Comparison of ENCODE assay signal across 10 cellular contexts in genomic region chr5:81631124-81631523, GRCh38.
DNase-seq lines count a peak whose midpoint lies in the region; ATAC-seq and TF ChIP-seq lines count a peak whose summit lies in the region.
"Had no signal": no experiment of that assay in that cellular context is flagged by ENCODE, and none has a peak within 500 bp of the region (broad histone marks: within the 10 kb centered on the region; RNA-seq: fewer than 3 reads in every experiment).

No MANE protein-coding gene starts in this region.

- H3K4ac ChIP-seq in trophoblast cell (ENCODE audit: low read depth, low read length), result no peak overlapping the region

- H3K27ac ChIP-seq in esophagus muscularis mucosa (replicated peaks in 1 of 4) (no peak overlapping the region), trophoblast cell (ENCODE audit: low read depth, low read length) (no peak overlapping the region)

- intact Hi-C loops in esophagus muscularis mucosa (cut with DNase I), result no loop called here
- intact Hi-C loops in Caco-2 (cut with micrococcal nuclease; ENCODE audit: unreplicated experiment), result no loop called here

- no peak overlapping the region for H3K23ac ChIP-seq in trophoblast cell (ENCODE audit: low read length)

- H3K18ac ChIP-seq in trophoblast cell (ENCODE audit: low read length), result no peak overlapping the region

- H4K12ac ChIP-seq in trophoblast cell (ENCODE audit: low read depth, low read length), result no peak overlapping the region

- peaks cover 22% of the 10 kb centered on the region for H3K36me3 Mint-ChIP-seq in activated CD4-positive, alpha-beta T cell treated with anti-CD3 and anti-CD28 coated beads, Interleukin-2, amount 10 ng/mL, durations not matched to agents 7 days and 5 days (ENCODE audit: low read depth)
- no peaks in the 10 kb centered on the region for H3K36me3 Mint-ChIP-seq in Caco-2 (ENCODE audit: insufficient read depth, unreplicated experiment)

- peak in 5 of 6 experiments; percentile 1 to 25 (median 14) for DNase-seq in stimulated activated naive CD4-positive, alpha-beta T cell (lab: John Stamatoyannopoulos, UW)
- DNase-seq in stimulated activated naive CD4-positive, alpha-beta T cell treated with Interleukin-2 at 50 U/mL for 16 hours (lab: John Stamatoyannopoulos, UW), result no peak
- DNase-seq in activated CD4-positive, alpha-beta T cell treated with anti-CD3 and anti-CD28 coated beads, Interleukin-2, amount 10 ng/mL, durations not matched to agents 7 days and 5 days, result peak; percentile 50
- DNase-seq in esophagus muscularis mucosa (ENCODE audit: extremely low spot score), result no peak
- no peak for DNase-seq in trophoblast cell
- no peak for DNase-seq in Caco-2
- DNase-seq in NOMO-1 (lab: John Stamatoyannopoulos, UW; ENCODE audit: unreplicated experiment in 2 of 2), result no peak
- DNase-seq: COR-L47 had no signal

- POLR2A ChIA-PET in activated CD4-positive, alpha-beta T cell treated with anti-CD3 and anti-CD28 coated beads, Interleukin-2, amount 10 ng/mL, durations not matched to agents 7 days and 5 days (lab: Charles Lee), result no interaction called here
- POLR2A ChIA-PET in Caco-2 (lab: Charles Lee), result no interaction called here

- H3K36me3 ChIP-seq in esophagus muscularis mucosa, result peaks cover 0 to 22% (median 5%) of the 10 kb centered on the region in 4 donors
- no peaks in the 10 kb centered on the region for H3K36me3 ChIP-seq in trophoblast cell (ENCODE audit: control insufficient read depth in 1 of 2, insufficient read depth in 2 of 2, low read length in 2 of 2)
- H3K36me3 ChIP-seq in Caco-2 (ENCODE audit: control insufficient read depth, insufficient read depth, low read length), result no peaks in the 10 kb centered on the region

- H3K9me3 ChIP-seq in esophagus muscularis mucosa (no peaks in the 10 kb centered on the region), trophoblast cell (ENCODE audit: insufficient read depth, low read depth, low read length) (no peaks in the 10 kb centered on the region), Caco-2 (no peaks in the 10 kb centered on the region)

- 58% methylated on average over 7 of the region's 7 CpGs for WGBS in esophagus muscularis mucosa
- no CpG with 5 or more reads among the region's 7 CpGs for WGBS in trophoblast cell (ENCODE audit: extremely low coverage, insufficient coverage, insufficient read length)

- no peak for TF ChIP-seq EP300 in esophagus muscularis mucosa (IDR thresholded peaks at IDR 0.05)

- H3K4me1 Mint-ChIP-seq in activated CD4-positive, alpha-beta T cell treated with anti-CD3 and anti-CD28 coated beads, Interleukin-2, amount 10 ng/mL, durations not matched to agents 7 days and 5 days, result peaks cover 5% of the 10 kb centered on the region
- H3K4me1 Mint-ChIP-seq in Caco-2 (ENCODE audit: low read depth, unreplicated experiment), result peaks cover 7% of the 10 kb centered on the region

- peak overlapping the region; percentile 55 for H3K27ac Mint-ChIP-seq in activated CD4-positive, alpha-beta T cell treated with anti-CD3 and anti-CD28 coated beads, Interleukin-2, amount 10 ng/mL, durations not matched to agents 7 days and 5 days
- H3K27ac Mint-ChIP-seq in Caco-2 (ENCODE audit: unreplicated experiment), result no peak overlapping the region

- H3K79me2 ChIP-seq in trophoblast cell (ENCODE audit: control insufficient read depth, insufficient read depth, low read length, poor library complexity), result no peaks in the 10 kb centered on the region

- H3K27me3 Mint-ChIP-seq in activated CD4-positive, alpha-beta T cell treated with anti-CD3 and anti-CD28 coated beads, Interleukin-2, amount 10 ng/mL, durations not matched to agents 7 days and 5 days, result no peaks in the 10 kb centered on the region
- H3K27me3 Mint-ChIP-seq in Caco-2 (ENCODE audit: insufficient read depth, unreplicated experiment), result no peaks in the 10 kb centered on the region

- H3K79me1 ChIP-seq in trophoblast cell (ENCODE audit: low read length), result no peaks in the 10 kb centered on the region

- no TSS peak for BruUV-seq in Caco-2 (replicated peaks; lab: Mats Ljungman, UMichigan)

- no peak overlapping the region for H4K8ac ChIP-seq in trophoblast cell (ENCODE audit: low read depth, low read length)

- peaks cover 6% of the 10 kb centered on the region for H3K9me3 Mint-ChIP-seq in activated CD4-positive, alpha-beta T cell treated with anti-CD3 and anti-CD28 coated beads, Interleukin-2, amount 10 ng/mL, durations not matched to agents 7 days and 5 days
- H3K9me3 Mint-ChIP-seq in Caco-2 (ENCODE audit: unreplicated experiment), result no peaks in the 10 kb centered on the region

- H3K9ac ChIP-seq in trophoblast cell (ENCODE audit: low read length), result no peak overlapping the region

- H2BK120ac ChIP-seq in trophoblast cell (ENCODE audit: insufficient read depth, low read length, poor library complexity), result no peak overlapping the region

- no peak overlapping the region for H2AFZ ChIP-seq in trophoblast cell (ENCODE audit: insufficient read depth, low read length, poor library complexity)

- no peak overlapping the region for H3K4me3 Mint-ChIP-seq in activated CD4-positive, alpha-beta T cell treated with anti-CD3 and anti-CD28 coated beads, Interleukin-2, amount 10 ng/mL, durations not matched to agents 7 days and 5 days
- H3K4me3 Mint-ChIP-seq in Caco-2 (ENCODE audit: unreplicated experiment), result no peak overlapping the region

- no peak for TF ChIP-seq POLR2A in esophagus muscularis mucosa (IDR thresholded peaks at IDR 0.05; ENCODE audit: low read depth)

- H3K27me3 ChIP-seq in esophagus muscularis mucosa, result no peaks in the 10 kb centered on the region
- no peaks in the 10 kb centered on the region for H3K27me3 ChIP-seq in trophoblast cell (ENCODE audit: insufficient read depth, low read length)
- H3K27me3 ChIP-seq in Caco-2 (replicated peaks; ENCODE audit: control insufficient read depth, insufficient read depth, low read length), result no peaks in the 10 kb centered on the region

- H2BK12ac ChIP-seq in trophoblast cell (ENCODE audit: low read length), result no peak overlapping the region

- CTCF ChIA-PET in activated CD4-positive, alpha-beta T cell treated with anti-CD3 and anti-CD28 coated beads, Interleukin-2, amount 10 ng/mL, durations not matched to agents 7 days and 5 days (lab: Charles Lee), result interaction anchor here (0.6 to 1.3 kb wide), 2 partner anchors 9 to 522 kb away, joined by 3 to 4 read pairs; no protein-coding TSS in a partner anchor
- CTCF ChIA-PET in Caco-2 (lab: Charles Lee), result no interaction called here

- H2AK5ac ChIP-seq in trophoblast cell (ENCODE audit: low read length), result no peak overlapping the region

- no peak for TF ChIP-seq CTCF in esophagus muscularis mucosa (IDR thresholded peaks at IDR 0.05)
- no peak for TF ChIP-seq CTCF in Caco-2 (IDR thresholded peaks at IDR 0.05; ENCODE audit: insufficient read depth in 1 of 2, low read depth in 1 of 2, low read length in 1 of 2, severe bottlenecking in 1 of 2, unreplicated experiment in 1 of 2)

- H3K14ac ChIP-seq in trophoblast cell (ENCODE audit: low read length), result no peak overlapping the region

- H3K4me1 ChIP-seq in esophagus muscularis mucosa (peaks cover 0 to 27% (median 14%) of the 10 kb centered on the region in 4 donors), trophoblast cell (ENCODE audit: control insufficient read depth in 1 of 2, insufficient read depth in 2 of 2, low read length in 2 of 2) (peaks cover 0 to 5% of the 10 kb centered on the region in 2 experiments), Caco-2 (peaks cover 9% of the 10 kb centered on the region; the same call in 1 of the 2 replicates)

- no peak overlapping the region for H4K91ac ChIP-seq in trophoblast cell (ENCODE audit: low read depth, low read length)

- H3K4me2 ChIP-seq in trophoblast cell (ENCODE audit: low read length), result no peak overlapping the region
- H3K4me2 ChIP-seq: smooth muscle cell had no signal

- H3K4me3 ChIP-seq in esophagus muscularis mucosa (no peak overlapping the region), trophoblast cell (ENCODE audit: low read depth, low read length) (no peak overlapping the region), Caco-2 (ENCODE audit: low read depth, low read length) (no peak overlapping the region)
- H3K4me3 ChIP-seq: smooth muscle cell had no signal

- ATAC-seq in HG03039 (IDR thresholded peaks at IDR 0.05; ENCODE audit: unreplicated experiment), result peak; percentile 72

- no peak overlapping the region for H2BK5ac ChIP-seq in trophoblast cell (ENCODE audit: low read depth, low read length, poor library complexity)

Comparison
In these comparisons a context has a peak if more than half of its experiments do, and no peak if none do; other contexts are left out.
1. DNase-seq: peak in stimulated activated naive CD4-positive, alpha-beta T cell (5 of 6) and activated CD4-positive, alpha-beta T cell treated with anti-CD3 and anti-CD28 coated beads, Interleukin-2, amount 10 ng/mL, durations not matched to agents 7 days and 5 days (single experiment); none in stimulated activated naive CD4-positive, alpha-beta T cell treated with Interleukin-2 at 50 U/mL for 16 hours (single experiment), esophagus muscularis mucosa (single experiment), trophoblast cell (0 of 2), Caco-2 (0 of 2) and NOMO-1 (0 of 2).